In genomic region chrX:12223650-12224049, GRCh38 we compare ENCODE assay signal across 13 cellular contexts.
"Had no signal": no experiment of that assay in that cellular context is flagged by ENCODE, and none has a peak within 500 bp of the region (broad histone marks: within the 10 kb centered on the region; RNA-seq: fewer than 3 reads in every experiment).

No MANE protein-coding gene starts in this region.

- DNase-seq: activated CD4-positive, alpha-beta T cell treated with anti-CD3 and anti-CD28 coated beads, Interleukin-2, amount 50 U/mL, for 1 hour; activated naive CD4-positive, alpha-beta T cell treated with anti-CD3 and anti-CD28 coated beads, Interleukin-2, amount 10 ng/mL, durations not matched to agents 7 days and 5 days; activated T-cell treated with anti-CD3 and anti-CD28 coated beads for 4 hours; amniotic stem cell; gastrocnemius medialis; left lung; nephron progenitor cell; stimulated activated CD4-positive, alpha-beta T cell treated with anti-CD3 and anti-CD28 coated beads, Interleukin-15, amount 100 ng/mL, for 24 hours; stimulated activated CD4-positive, alpha-beta T cell treated with anti-CD3 and anti-CD28 coated beads, Interleukin-4, amount 100 ng/mL, for 24 hours; stimulated activated naive CD8-positive, alpha-beta T cell treated with anti-CD3 and anti-CD28 coated beads, Interleukin-15, amount 100 ng/mL, for 72 hours had no signal

- H3K4me3 ChIP-seq: gastrocnemius medialis, left lung, thoracic aorta had no signal

- H3K4me3 Mint-ChIP-seq: activated naive CD4-positive, alpha-beta T cell treated with anti-CD3 and anti-CD28 coated beads, Interleukin-2, amount 10 ng/mL, durations not matched to agents 7 days and 5 days; memory B cell; nephron progenitor cell; stimulated activated naive CD8-positive, alpha-beta T cell treated with anti-CD3 and anti-CD28 coated beads, Interleukin-15, amount 100 ng/mL, for 72 hours had no signal

- H3K4me1 Mint-ChIP-seq: activated naive CD4-positive, alpha-beta T cell treated with anti-CD3 and anti-CD28 coated beads, Interleukin-2, amount 10 ng/mL, durations not matched to agents 7 days and 5 days; memory B cell; nephron progenitor cell; stimulated activated naive CD8-positive, alpha-beta T cell treated with anti-CD3 and anti-CD28 coated beads, Interleukin-15, amount 100 ng/mL, for 72 hours had no signal

- H3K27me3 ChIP-seq: gastrocnemius medialis, left lung had no signal

- H3K4me1 ChIP-seq: gastrocnemius medialis, left lung had no signal

- H3K9me3 Mint-ChIP-seq: activated naive CD4-positive, alpha-beta T cell treated with anti-CD3 and anti-CD28 coated beads, Interleukin-2, amount 10 ng/mL, durations not matched to agents 7 days and 5 days; activated T-helper 2 cell treated with anti-CD3 and anti-CD28 coated beads, Interferon-gamma antibody, Interleukin-2, Interleukin-4, amounts not matched to agents 10 μg/mL and 5 μg/mL and 100 μg/mL, durations not matched to agents 14 hours and 24 hours and 36 hours; memory B cell; stimulated activated naive CD8-positive, alpha-beta T cell treated with anti-CD3 and anti-CD28 coated beads, Interleukin-15, amount 100 ng/mL, for 72 hours had no signal

- H3K36me3 ChIP-seq: gastrocnemius medialis, left lung, thoracic aorta had no signal

- ATAC-seq: gastrocnemius medialis; left lung; stimulated activated naive CD8-positive, alpha-beta T cell treated with anti-CD3 and anti-CD28 coated beads, Interleukin-15, amount 100 ng/mL, for 72 hours had no signal

- H3K36me3 Mint-ChIP-seq: activated naive CD4-positive, alpha-beta T cell treated with anti-CD3 and anti-CD28 coated beads, Interleukin-2, amount 10 ng/mL, durations not matched to agents 7 days and 5 days; memory B cell had no signal

- H3K27ac ChIP-seq: gastrocnemius medialis, left lung, thoracic aorta had no signal

- H3K27ac Mint-ChIP-seq: activated naive CD4-positive, alpha-beta T cell treated with anti-CD3 and anti-CD28 coated beads, Interleukin-2, amount 10 ng/mL, durations not matched to agents 7 days and 5 days; activated T-helper 2 cell treated with anti-CD3 and anti-CD28 coated beads, Interferon-gamma antibody, Interleukin-2, Interleukin-4, amounts not matched to agents 10 μg/mL and 5 μg/mL and 100 μg/mL, durations not matched to agents 14 hours and 24 hours and 36 hours; memory B cell; nephron progenitor cell; stimulated activated naive CD8-positive, alpha-beta T cell treated with anti-CD3 and anti-CD28 coated beads, Interleukin-15, amount 100 ng/mL, for 72 hours had no signal

- H3K9me3 ChIP-seq: gastrocnemius medialis, left lung, thoracic aorta had no signal

- H3K27me3 Mint-ChIP-seq: activated naive CD4-positive, alpha-beta T cell treated with anti-CD3 and anti-CD28 coated beads, Interleukin-2, amount 10 ng/mL, durations not matched to agents 7 days and 5 days; stimulated activated naive CD8-positive, alpha-beta T cell treated with anti-CD3 and anti-CD28 coated beads, Interleukin-15, amount 100 ng/mL, for 72 hours had no signal
